12 cellular contexts compared by ENCODE assay signal in the genomic region with DNA sequence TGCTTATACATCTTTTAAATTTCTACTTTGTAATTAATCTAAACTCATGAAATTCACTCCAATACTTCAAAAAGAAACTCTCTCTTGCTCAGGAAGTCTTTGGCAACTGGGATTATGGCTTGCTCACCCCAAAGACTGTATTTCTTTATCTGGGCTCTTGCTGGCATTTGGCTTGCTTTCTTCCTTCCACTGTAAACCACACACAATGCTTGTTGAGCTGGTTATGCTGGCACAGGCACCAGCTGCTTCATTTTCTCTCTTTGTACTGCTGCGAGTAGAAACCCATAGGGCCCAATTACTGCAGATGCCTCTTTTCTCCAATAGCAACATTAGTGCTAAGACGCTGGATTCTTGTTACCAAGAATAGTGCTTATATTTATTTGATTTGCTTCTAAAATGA. TPM values are rescaled to one million over a fixed set of nuclear protein-coding genes. Genes with fewer than 3 reads are reported as not detected.
A peak's percentile ranks its signal among the peaks of the same experiment; 100 is the strongest.
DNase-seq lines count a peak whose midpoint lies in the region; ATAC-seq and FAIRE-seq lines count a peak whose summit lies in the region.
"Had no signal": no experiment of that assay in that cellular context is flagged by ENCODE, and none has a peak within 500 bp of the region (broad histone marks: within the 10 kb centered on the region; RNA-seq: fewer than 3 reads in every experiment).

No MANE protein-coding gene starts in this region.

- no peak for FAIRE-seq in GM19239 (lab: Jason Lieb, UNC)

- ATAC-seq in esophagus mucosa: peak; percentile 92
- no peak for ATAC-seq in HG02870 (IDR thresholded peaks at IDR 0.05; ENCODE audit: unreplicated experiment)
- no peak for ATAC-seq in HG03280 (IDR thresholded peaks at IDR 0.05; ENCODE audit: unreplicated experiment)
- ATAC-seq: activated CD8-positive, alpha-beta memory T cell treated with anti-CD3 and anti-CD28 coated beads, Interleukin-2, amount 10 ng/mL, durations not matched to agents 7 days and 5 days; HCT116 had no signal

- DNase-seq in Ammon's horn (ENCODE audit: low spot score): peak; percentile 22
- peak; percentile 86 for DNase-seq in MG63
- peak; percentile 34 for DNase-seq in NCI-H524 treated with DMSO at 0.1 percent for 48 hours (lab: John Stamatoyannopoulos, UW)
- DNase-seq in SK-N-DZ (ENCODE audit: low spot score): no peak
- no peak for DNase-seq in GM19239 (ENCODE audit: insufficient read length, low spot score)
- DNase-seq: activated CD8-positive, alpha-beta memory T cell treated with anti-CD3 and anti-CD28 coated beads, Interleukin-2, amount 10 ng/mL, durations not matched to agents 7 days and 5 days; NCI-H187 had no signal

- H3K9me3 ChIP-seq in MG63: peaks cover 3% of the 10 kb centered on the region; the same call in 1 of the 2 replicates

- no peak overlapping the region for H3K4me3 ChIP-seq in MG63
- H3K4me3 ChIP-seq: skin epidermis had no signal

- no peaks in the 10 kb centered on the region for H3K27me3 ChIP-seq in MG63

- H3K36me3 ChIP-seq in MG63: no peaks in the 10 kb centered on the region

RNA-seq across cellular contexts. Expression of a gene that starts 51.4 kb away (rescaled TPM):
- not detected in 2 replicates for total RNA-seq in MG63 (2014; rRNA removed; shearing (Covaris generic); ENCODE audit: low replicate concordance)
- 0.48 TPM for total RNA-seq in esophagus mucosa
- 0.09 TPM in 1 of 2 replicates, not detected in the other for polyA plus RNA-seq in SK-N-DZ (2014; cell fraction: cytosol; rRNA removed)
- 0.21 and 0.27 TPM in 2 replicates for polyA plus RNA-seq in SK-N-DZ (2014; cell fraction: nucleus; rRNA removed)
- total RNA-seq: activated CD8-positive, alpha-beta memory T cell treated with anti-CD3 and anti-CD28 coated beads, Interleukin-2, amount 10 ng/mL, durations not matched to agents 7 days and 5 days had no signal

Comparison
In these comparisons a context has a peak if more than half of its experiments do, and no peak if none do; other contexts are left out.
1. DNase-seq: peak in Ammon's horn (single experiment), MG63 (single experiment) and NCI-H524 treated with DMSO at 0.1 percent for 48 hours (single experiment); none in SK-N-DZ (single experiment) and GM19239 (single experiment).